8 cellular contexts compared by ENCODE assay signal in genomic region chr17:75633484-75634375, GRCh38. TPM values are rescaled to one million over a fixed set of nuclear protein-coding genes. Genes with fewer than 3 reads are reported as not detected.
DNase-seq lines count a peak whose midpoint lies in the region; ATAC-seq, FAIRE-seq and TF ChIP-seq lines count a peak whose summit lies in the region.

No MANE protein-coding gene starts in this region.

- TF ChIP-seq CTCF in pancreas (IDR thresholded peaks at IDR 0.05): peak; percentile 29 to 49 (median 41)
- TF ChIP-seq CTCF in uterus (IDR thresholded peaks at IDR 0.05): peak; percentile 51 to 70 (median 64)

- intact Hi-C loops in head of caudate nucleus (cut with DNase I): no loop called here
- intact Hi-C loops in pancreas (cut with DNase I): loop anchor here in 1 of 3 donors (5.0 kb wide), 1 partner anchor 114 kb away; no protein-coding TSS in a partner anchor
- intact Hi-C loops in uterus (cut with DNase I; ENCODE audit: low total_unique reads): no loop called here

- no peaks in the 10 kb centered on the region for H3K27me3 ChIP-seq in MG63
- H3K27me3 ChIP-seq in adipocyte (replicated peaks; ENCODE audit: control insufficient read depth, insufficient read depth, low read length): no peaks in the 10 kb centered on the region
- H3K27me3 ChIP-seq in pancreas: no peaks in the 10 kb centered on the region
- no peaks in the 10 kb centered on the region for H3K27me3 ChIP-seq in uterus

- WGBS in pancreas, 2 donors: 14 to 17% methylated on average over 28 of the region's 28 CpGs

- ATAC-seq in pancreas (peak; percentile 87 to 91 (median 88)), HG03521 (IDR thresholded peaks at IDR 0.05; ENCODE audit: unreplicated experiment) (no peak)

- TF ChIP-seq POLR2A in uterus (IDR thresholded peaks at IDR 0.05): peak in 1 of 2 donors; percentile 20

- DNase-seq in DMS79 treated with DMSO at 0.1 percent for 48 hours (lab: John Stamatoyannopoulos, UW) (peak; percentile 78), MG63 (peak; percentile 85), SHP77 (lab: John Stamatoyannopoulos, UW) (peak; percentile 88 to 92), adipocyte (ENCODE audit: low read depth) (peak; percentile 98), head of caudate nucleus (peak; percentile 70 to 94 (median 87)), pancreas (peak; percentile 90 to 96 (median 91)), uterus (peak; percentile 92 to 93)

- H3K27ac ChIP-seq in pancreas (peak overlapping the region; percentile 17 to 68 (median 54)), uterus (peak overlapping the region; percentile 82 to 85)

- FAIRE-seq in pancreas (lab: Jason Lieb, UNC): no peak

- H3K36me3 ChIP-seq in MG63 (peaks cover 6% of the 10 kb centered on the region), adipocyte (ENCODE audit: control insufficient read depth, insufficient read depth, low read length, severe bottlenecking) (peaks cover 3% of the 10 kb centered on the region), pancreas (no peaks in the 10 kb centered on the region), uterus (no peaks in the 10 kb centered on the region)

- H3K9me3 ChIP-seq in MG63 (no peaks in the 10 kb centered on the region), adipocyte (ENCODE audit: control insufficient read depth, low read length) (no peaks in the 10 kb centered on the region), pancreas (no peaks in the 10 kb centered on the region), uterus (no peaks in the 10 kb centered on the region)

- H3K4me1 ChIP-seq in adipocyte (ENCODE audit: control insufficient read depth, insufficient read depth, low read length) (peaks cover 20% of the 10 kb centered on the region), pancreas (peaks cover 13 to 14% (median 14%) of the 10 kb centered on the region in 3 donors), uterus (peaks cover 0 to 9% of the 10 kb centered on the region in 2 donors)

- no peak overlapping the region for H3K4me3 ChIP-seq in MG63
- H3K4me3 ChIP-seq in adipocyte (ENCODE audit: low read length): peak overlapping the region; percentile 4
- peak overlapping the region in 1 of 4 donors; percentile 17 for H3K4me3 ChIP-seq in pancreas
- peak overlapping the region in 1 of 2 donors; percentile 6 for H3K4me3 ChIP-seq in uterus

- peak overlapping the region; percentile 39 for H3K9ac ChIP-seq in adipocyte (ENCODE audit: low read length)

RNA-seq across cellular contexts. Expression of gene SMIM5, which starts 0.5 kb away (rescaled TPM):
- 0.69 TPM in 1 of 2 replicates, not detected in the other for total RNA-seq in MG63 (2014; rRNA removed; shearing (Covaris generic); ENCODE audit: low replicate concordance)
- 1 to 10 TPM in 1 of 6 donors, under 1 TPM in 5; 0.55 to 1.2 (median 0.82) TPM for total RNA-seq in pancreas
- 10 to 100 TPM in 1 of 2 donors, 1 to 10 TPM in 1; 6.3 to 15.3 TPM for polyA plus RNA-seq in pancreas
- total RNA-seq in uterus: 1 to 10 TPM in 1 of 4 donors, under 1 TPM in 1, not detected in 2; 0.85 to 2.2 TPM

RNA-seq across cellular contexts. Expression of gene RECQL5, which starts 33.2 kb away (rescaled TPM):
- 16.8 and 23.0 TPM in 2 replicates for total RNA-seq in MG63 (2014; rRNA removed; shearing (Covaris generic); ENCODE audit: low replicate concordance)
- total RNA-seq in pancreas: 10 to 100 TPM in 4 of 6 donors, 1 to 10 TPM in 2; 8.7 to 29.4 (median 12.8) TPM
- polyA plus RNA-seq in pancreas: 10 to 100 TPM; 54.3 to 65.2 TPM
- 10 to 100 TPM in 2 of 4 donors, 1 to 10 TPM in 1, under 1 TPM in 1; 0.59 to 22.7 (median 11.9) TPM for total RNA-seq in uterus

RNA-seq across cellular contexts. Expression of gene SAP30BP, which starts 33.4 kb away (rescaled TPM):
- 105 and 108 TPM in 2 replicates for total RNA-seq in MG63 (2014; rRNA removed; shearing (Covaris generic); ENCODE audit: low replicate concordance)
- total RNA-seq in pancreas (10 to 100 TPM; 22.4 to 45.3 (median 37.0) TPM), uterus (10 to 100 TPM; 14.1 to 87.7 (median 64.7) TPM)
- polyA plus RNA-seq in pancreas: 100 to 1,000 TPM in 1 of 2 donors, 10 to 100 TPM in 1; 81.8 to 106 TPM

RNA-seq across cellular contexts. Expression of gene MYO15B, which starts 46.1 kb away (rescaled TPM):
- total RNA-seq in MG63 (2014; rRNA removed; shearing (Covaris generic); ENCODE audit: low replicate concordance): 0.15 and 4.7 TPM in 2 replicates
- 10 to 100 TPM; 25.9 to 82.0 (median 38.6) TPM for total RNA-seq in pancreas
- polyA plus RNA-seq in pancreas: 100 to 1,000 TPM; 307 to 325 TPM
- 100 to 1,000 TPM; 119 to 610 (median 170) TPM for total RNA-seq in uterus
